ENCODE assay signal across 1 cellular context in genomic region chr21:44880762-44881585, GRCh38.
TF ChIP-seq lines count a peak whose summit lies in the region.

No MANE protein-coding gene starts in this region.

TF ChIP-seq in IMR-90, 13 proteins besides CTCF, POLR2A, EP300 and RAD21:
- peak; percentile 66 for TF ChIP-seq BHLHE40 (IDR thresholded peaks at IDR 0.05; ENCODE audit: low read depth, low read length)
- 0 out of 2 replicates have a peak, but pooled peaks have one; percentile 35 for TF ChIP-seq CEBPB (IDR thresholded peaks at IDR 0.05; ENCODE audit: low read depth, low read length)
- TF ChIP-seq USF2 (IDR thresholded peaks at IDR 0.05; ENCODE audit: low read depth, low read length), result no peak
